Comparison of ENCODE assay signal across 22 cellular contexts in genomic region chr2:10185046-10185445, GRCh38.
DNase-seq lines count a peak whose midpoint lies in the region; ATAC-seq and TF ChIP-seq lines count a peak whose summit lies in the region.
"Had no signal": no experiment of that assay in that cellular context is flagged by ENCODE, and none has a peak within 500 bp of the region (broad histone marks: within the 10 kb centered on the region; RNA-seq: fewer than 3 reads in every experiment).

No MANE protein-coding gene starts in this region.

- peaks cover 4% of the 10 kb centered on the region for H3K27me3 Mint-ChIP-seq in brain
- H3K27me3 Mint-ChIP-seq: activated CD4-positive, alpha-beta T cell treated with anti-CD3 and anti-CD28 coated beads, Interleukin-2, amount 10 ng/mL, durations not matched to agents 24 days and 14 days; CD4-positive, CD25-positive, alpha-beta regulatory T cell had no signal

- peak overlapping the region in 2 of 5 experiments; percentile 5 to 14 for H3K4me3 Mint-ChIP-seq in brain
- H3K4me3 Mint-ChIP-seq: activated CD4-positive, alpha-beta T cell treated with anti-CD3 and anti-CD28 coated beads, Interleukin-2, amount 10 ng/mL, durations not matched to agents 24 days and 14 days; CD4-positive, CD25-positive, alpha-beta regulatory T cell had no signal

- no peak for DNase-seq in left ventricle myocardium superior
- peak; percentile 33 for DNase-seq in putamen (ENCODE audit: low spot score)
- no peak for DNase-seq in H4 (ENCODE audit: low spot score)
- DNase-seq: activated CD4-positive, alpha-beta T cell treated with anti-CD3 and anti-CD28 coated beads, Interleukin-2, amount 10 ng/mL, durations not matched to agents 24 days and 14 days; activated gamma-delta T cell; activated T-cell treated with anti-CD3 and anti-CD28 coated beads, Interleukin-2, amount 50 U/mL, for 1 hour; CD4-positive, CD25-positive, alpha-beta regulatory T cell; cerebellar nuclear complex; Kasumi-1; mesenchymal stem cell; NCI-H187 treated with DMSO at 0.1 percent for 48 hours; NCI-H524 treated with DMSO at 0.1 percent for 48 hours; PC-9; SHP77 treated with DMSO at 0.1 percent for 48 hours; SW 1271; upper lobe of left lung had no signal

- H4K20me1 ChIP-seq in BLaER1 = no peaks in the 10 kb centered on the region

- peaks cover 20% of the 10 kb centered on the region for H3K9me3 ChIP-seq in BLaER1
- H3K9me3 ChIP-seq: neutrophil, upper lobe of left lung had no signal

- H3K4me1 ChIP-seq in BLaER1 = peaks cover 23% of the 10 kb centered on the region
- H3K4me1 ChIP-seq: upper lobe of left lung had no signal

- peaks cover 71% of the 10 kb centered on the region for H3K36me3 ChIP-seq in BLaER1
- H3K36me3 ChIP-seq: upper lobe of left lung had no signal

- ATAC-seq in left ventricle myocardium superior (peak; percentile 85), GM21381 (IDR thresholded peaks at IDR 0.05; ENCODE audit: unreplicated experiment) (no peak), HG02798 (IDR thresholded peaks at IDR 0.05; ENCODE audit: poor library complexity, unreplicated experiment) (no peak)
- ATAC-seq: GM12878 had no signal

- intact Hi-C loops in left ventricle myocardium superior (cut with micrococcal nuclease) = no loop called here

- H3K4me1 Mint-ChIP-seq in brain = peaks cover 29% of the 10 kb centered on the region
- H3K4me1 Mint-ChIP-seq: activated CD4-positive, alpha-beta T cell treated with anti-CD3 and anti-CD28 coated beads, Interleukin-2, amount 10 ng/mL, durations not matched to agents 24 days and 14 days had no signal

- H3K4me3 ChIP-seq in BLaER1 = no peak overlapping the region
- H3K4me3 ChIP-seq: GM12878, PC-9, upper lobe of left lung had no signal

- H3K9ac ChIP-seq in BLaER1 = no peak overlapping the region

- no peak overlapping the region for H3K27ac ChIP-seq in BLaER1
- H3K27ac ChIP-seq: neutrophil, PC-9, upper lobe of left lung had no signal

- no peaks in the 10 kb centered on the region for H3K27me3 ChIP-seq in BLaER1
- H3K27me3 ChIP-seq: neutrophil, upper lobe of left lung had no signal

- H3K27ac Mint-ChIP-seq in brain = peak overlapping the region; percentile 19 to 66 (median 39)
- H3K27ac Mint-ChIP-seq: activated CD4-positive, alpha-beta T cell treated with anti-CD3 and anti-CD28 coated beads, Interleukin-2, amount 10 ng/mL, durations not matched to agents 24 days and 14 days had no signal

- no peak for TF ChIP-seq CTCF in brain (conservative IDR thresholded peaks at IDR 0.05)

- peaks cover 0 to 13% (median 7%) of the 10 kb centered on the region in 5 experiments for H3K9me3 Mint-ChIP-seq in brain

- H3K36me3 Mint-ChIP-seq in brain = peaks cover 12% of the 10 kb centered on the region

- peak overlapping the region; percentile 65; the same call in 1 of the 2 replicates for H3K4me2 ChIP-seq in BLaER1
- H3K4me2 ChIP-seq: PC-9 had no signal
